20 cellular contexts compared by ENCODE assay signal in the genomic region with DNA sequence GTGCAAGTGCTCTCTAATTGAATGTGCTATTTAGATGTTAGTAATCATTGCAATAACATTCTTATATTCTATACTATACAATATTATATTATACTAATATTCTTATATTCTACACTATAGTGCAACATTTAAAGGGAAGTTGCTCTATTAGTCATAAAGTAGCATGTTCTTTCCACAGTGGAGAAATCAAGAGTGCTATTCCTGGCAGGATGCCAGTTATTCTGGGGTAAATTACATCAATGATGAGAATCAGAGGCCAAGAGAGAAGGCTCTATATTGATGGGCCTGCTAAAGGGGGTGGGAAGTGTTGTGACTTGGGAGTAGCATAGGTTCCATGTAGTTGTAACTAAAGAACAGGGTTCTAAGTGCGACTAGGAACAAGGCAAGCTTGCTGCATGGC.
"Had no signal": no experiment of that assay in that cellular context is flagged by ENCODE, and none has a peak within 500 bp of the region (broad histone marks: within the 10 kb centered on the region; RNA-seq: fewer than 3 reads in every experiment).

No MANE protein-coding gene starts in this region.

- H3K27ac Mint-ChIP-seq: activated naive CD4-positive, alpha-beta T cell treated with anti-CD3 and anti-CD28 coated beads, Interleukin-2, amount 50 U/mL, for 72 hours; activated T-helper 17 cell treated with anti-CD3 and anti-CD28 coated beads, Interleukin-2, amount 50 U/mL, for 72 hours; immature natural killer cell; mesothelial cell of epicardium; nephron; stimulated activated naive CD8-positive, alpha-beta T cell treated with anti-CD3 and anti-CD28 coated beads, Interleukin-15, Interleukin-2, amounts not matched to agents 100 ng/mL and 50 ng/mL, for 24 hours; WTC11 had no signal

- H3K27ac ChIP-seq: adrenal gland, ascending aorta, left ventricle myocardium inferior, pancreas, psoas muscle, right atrium auricular region, thyroid gland had no signal

- H3K4me3 Mint-ChIP-seq: activated T-helper 17 cell treated with anti-CD3 and anti-CD28 coated beads, Interleukin-2, amount 50 U/mL, for 72 hours; immature natural killer cell; mesothelial cell of epicardium; nephron; stimulated activated naive CD8-positive, alpha-beta T cell treated with anti-CD3 and anti-CD28 coated beads, Interleukin-15, Interleukin-2, amounts not matched to agents 100 ng/mL and 50 ng/mL, for 24 hours; WTC11 had no signal

- H3K4me1 ChIP-seq: adrenal gland, ascending aorta, left ventricle myocardium inferior, psoas muscle, right atrium auricular region, thyroid gland had no signal

- H3K4me3 ChIP-seq: adrenal gland, ascending aorta, left ventricle myocardium inferior, pancreas, psoas muscle, right atrium auricular region, thyroid gland had no signal

- H3K36me3 ChIP-seq: adrenal gland, ascending aorta, left ventricle myocardium inferior, pancreas, right atrium auricular region, thyroid gland had no signal

- H3K27me3 ChIP-seq: adrenal gland, ascending aorta, pancreas, right atrium auricular region, thyroid gland had no signal

- H3K4me1 Mint-ChIP-seq: activated T-helper 17 cell treated with anti-CD3 and anti-CD28 coated beads, Interleukin-2, amount 50 U/mL, for 72 hours; immature natural killer cell; WTC11 had no signal

- ATAC-seq: activated naive CD4-positive, alpha-beta T cell treated with anti-CD3 and anti-CD28 coated beads, Interleukin-2, amount 50 U/mL, for 72 hours; activated T-helper 17 cell treated with anti-CD3 and anti-CD28 coated beads, Interleukin-2, amount 50 U/mL, for 72 hours; pancreas; psoas muscle; WTC11 had no signal

- H3K36me3 Mint-ChIP-seq: activated naive CD4-positive, alpha-beta T cell treated with anti-CD3 and anti-CD28 coated beads, Interleukin-2, amount 50 U/mL, for 72 hours; immature natural killer cell; mesothelial cell of epicardium; WTC11 had no signal

- H3K27me3 Mint-ChIP-seq: activated T-helper 17 cell treated with anti-CD3 and anti-CD28 coated beads, Interleukin-2, amount 50 U/mL, for 72 hours had no signal

- H3K9me3 Mint-ChIP-seq: activated naive CD4-positive, alpha-beta T cell treated with anti-CD3 and anti-CD28 coated beads, Interleukin-2, amount 50 U/mL, for 72 hours; activated T-helper 17 cell treated with anti-CD3 and anti-CD28 coated beads, Interleukin-2, amount 50 U/mL, for 72 hours; mesothelial cell of epicardium; nephron; stimulated activated naive CD8-positive, alpha-beta T cell treated with anti-CD3 and anti-CD28 coated beads, Interleukin-15, Interleukin-2, amounts not matched to agents 100 ng/mL and 50 ng/mL, for 24 hours; WTC11 had no signal

- DNase-seq: activated T-cell treated with anti-CD3 and anti-CD28 coated beads, Interleukin-2, amount 50 U/mL, for 1 hour; adrenal gland; cortex of kidney; foreskin melanocyte; immature natural killer cell; left ventricle myocardium inferior; pancreas; psoas muscle; stimulated activated CD4-positive, alpha-beta T cell treated with anti-CD3 and anti-CD28 coated beads, Interleukin-12 subunit alpha, Interleukin-12 subunit beta, amount 100 ng/mL, for 4 hours; substantia nigra; T-helper 1 cell; thyroid gland had no signal

- H3K9me3 ChIP-seq: adrenal gland, ascending aorta, left ventricle myocardium inferior, pancreas, psoas muscle, right atrium auricular region, thyroid gland had no signal
